ENCODE assay signal across 8 cellular contexts in genomic region chr6:111874030-111874425, GRCh38. TPM values are rescaled to one million over a fixed set of nuclear protein-coding genes. Genes with fewer than 3 reads are reported as not detected.
A peak's percentile ranks its signal among the peaks of the same experiment; 100 is the strongest.
DNase-seq lines count a peak whose midpoint lies in the region; ATAC-seq and TF ChIP-seq lines count a peak whose summit lies in the region.

No MANE protein-coding gene starts in this region.

- WGBS in right lobe of liver (ENCODE audit: insufficient coverage, low coverage, low lambda C conversion rate, missing lambda C conversion rate): 5% methylated on average over 8 of the region's 8 CpGs

- H3K4me3 ChIP-seq in GM23338: peak overlapping the region; percentile 62
- H3K4me3 ChIP-seq in Peyer's patch: peak overlapping the region in 3 of 4 donors; percentile 73 to 87 (median 78)
- H3K4me3 ChIP-seq in ascending aorta: peak overlapping the region; percentile 79 to 83
- peak overlapping the region; percentile 51 to 62 (median 52) for H3K4me3 ChIP-seq in right lobe of liver

- H3K27ac Mint-ChIP-seq in GM23338: peak overlapping the region; percentile 76; the same call in 1 of the 2 replicates

- peak overlapping the region; percentile 87 for H2AFZ ChIP-seq in GM23338

- peaks cover 6% of the 10 kb centered on the region for H4K20me1 ChIP-seq in GM23338 (replicated peaks; ENCODE audit: insufficient read depth)

- H3K4me1 Mint-ChIP-seq in GM23338: peaks cover 35% of the 10 kb centered on the region

- peaks cover 30% of the 10 kb centered on the region for H3K79me2 ChIP-seq in GM23338 (replicated peaks; ENCODE audit: insufficient read depth)

- H3K4me1 ChIP-seq in GM23338 (ENCODE audit: insufficient read depth) (peaks cover 34% of the 10 kb centered on the region), Peyer's patch (peaks cover 0 to 4% (median 0%) of the 10 kb centered on the region in 4 donors), ascending aorta (peaks cover 0 to 5% of the 10 kb centered on the region in 2 donors), right lobe of liver (peaks cover 0 to 8% (median 0%) of the 10 kb centered on the region in 4 donors)

- H3F3A ChIP-seq in GM23338 (replicated peaks; ENCODE audit: low read depth): 0 out of 2 replicates have a peak, but pooled peaks cover 5% of the 10 kb centered on the region

- H3K4me2 ChIP-seq in GM23338: peak overlapping the region; percentile 84

- H3K36me3 Mint-ChIP-seq in GM23338 (ENCODE audit: low read depth): no peaks in the 10 kb centered on the region; the same call in 2 of the 3 replicates

- DNase-seq in GM23338 (ENCODE audit: low spot score) (peak; percentile 47), Peyer's patch (peak in 2 of 3 donors; percentile 71 to 76), ascending aorta (ENCODE audit: low spot score in 2 of 2) (no peak), right lobe of liver (no peak), left lobe of liver (ENCODE audit: low spot score) (no peak), GM10248 (ENCODE audit: extremely low spot score) (no peak)
- peak; percentile 47 to 55 for DNase-seq in stimulated activated CD8-positive, alpha-beta memory T cell treated with anti-CD3 and anti-CD28 coated beads, Interleukin-7, amount 100 ng/mL, for 4 hours (ENCODE audit: low read depth in 2 of 2)

- ATAC-seq in GM23338 (no peak), right lobe of liver (no peak), GM18868 (IDR thresholded peaks at IDR 0.05; ENCODE audit: unreplicated experiment) (no peak), left lobe of liver (no peak)

- H3K9me2 ChIP-seq in GM23338 (ENCODE audit: insufficient read depth): no peaks in the 10 kb centered on the region; the same call in 1 of the 2 replicates

- CTCF ChIA-PET in GM10248 (lab: Yijun Ruan, JAX): interaction anchor here (0.7 to 1.4 kb wide), 10 partner anchors 10 to 166 kb away, joined by 3 to 7 read pairs (median 3); no protein-coding TSS in a partner anchor

- TF ChIP-seq POLR2A in Peyer's patch (IDR thresholded peaks at IDR 0.05) (no peak), right lobe of liver (IDR thresholded peaks at IDR 0.05) (no peak)

- peaks cover 11% of the 10 kb centered on the region for H3K27me3 Mint-ChIP-seq in GM23338 (ENCODE audit: insufficient read depth, low read depth, poor library complexity)

- H3K27ac ChIP-seq in GM23338 (ENCODE audit: low read depth): peak overlapping the region; percentile 77; the same call in 1 of the 2 replicates
- peak overlapping the region in 3 of 4 donors; percentile 80 to 88 (median 87) for H3K27ac ChIP-seq in Peyer's patch
- no peak overlapping the region for H3K27ac ChIP-seq in ascending aorta
- H3K27ac ChIP-seq in right lobe of liver: no peak overlapping the region

- TF ChIP-seq CTCF in GM23338 (conservative IDR thresholded peaks at IDR 0.05; ENCODE audit: low read depth in 2 of 2) (no peak), Peyer's patch (IDR thresholded peaks at IDR 0.05) (no peak), ascending aorta (IDR thresholded peaks at IDR 0.05) (no peak), right lobe of liver (IDR thresholded peaks at IDR 0.05) (no peak), GM10248 (IDR thresholded peaks at IDR 0.05; ENCODE audit: control extremely low read depth, extremely low read depth, low read depth, missing control alignments) (no peak)

- intact Hi-C loops in ascending aorta (cut with DNase I): loop anchor here (5.0 kb wide), 1 partner anchor 272 kb away; no protein-coding TSS in a partner anchor
- intact Hi-C loops in right lobe of liver (cut with DNase I): no loop called here

- POLR2A ChIA-PET in GM10248 (lab: Yijun Ruan, JAX): no interaction called here

- H3K36me3 ChIP-seq in GM23338 (ENCODE audit: insufficient read depth) (no peaks in the 10 kb centered on the region), Peyer's patch (no peaks in the 10 kb centered on the region), ascending aorta (no peaks in the 10 kb centered on the region), right lobe of liver (no peaks in the 10 kb centered on the region)

- H3K9me3 ChIP-seq in Peyer's patch (no peaks in the 10 kb centered on the region), ascending aorta (no peaks in the 10 kb centered on the region), right lobe of liver (no peaks in the 10 kb centered on the region)

- H3K27me3 ChIP-seq in GM23338 (ENCODE audit: insufficient read depth) (no peaks in the 10 kb centered on the region), Peyer's patch (no peaks in the 10 kb centered on the region), ascending aorta (no peaks in the 10 kb centered on the region), right lobe of liver (peaks cover 0 to 11% of the 10 kb centered on the region in 2 donors)

- peak overlapping the region; percentile 93 for H3K4me3 Mint-ChIP-seq in GM23338

- no peaks in the 10 kb centered on the region for H3K9me3 Mint-ChIP-seq in GM23338

TF ChIP-seq in GM23338, 12 proteins besides CTCF, POLR2A, EP300 and RAD21 (continues in another document):
- no peak for TF ChIP-seq JUNB (IDR thresholded peaks at IDR 0.05; ENCODE audit: unreplicated experiment)
- no peak for TF ChIP-seq ZNF462 (CRISPR knock-in tag; IDR thresholded peaks at IDR 0.05)

RNA-seq across cellular contexts. Expression of gene FYN, which starts 0.8 kb away (rescaled TPM):
- total RNA-seq in GM23338 (2014; rRNA removed; shearing (Covaris generic)): 70.8 and 143 TPM in 2 replicates
- polyA plus RNA-seq in GM23338 (2016; fragmentation: Nextera tagmentation; extraction: Ambion mirVana): 46.8 and 54.9 TPM in 2 replicates
- total RNA-seq in Peyer's patch (100 to 1,000 TPM in 1 of 4 donors, 10 to 100 TPM in 3; 55.3 to 249 (median 74.3) TPM), ascending aorta (141 TPM), right lobe of liver (10 to 100 TPM; 16.8 to 33.7 (median 23.5) TPM), left lobe of liver (30.0 TPM)

Comparison
In these comparisons a context has a peak if more than half of its experiments do, and no peak if none do; other contexts are left out.
1. DNase-seq: peak in GM23338 (single experiment), Peyer's patch (2 of 3) and stimulated activated CD8-positive, alpha-beta memory T cell treated with anti-CD3 and anti-CD28 coated beads, Interleukin-7, amount 100 ng/mL, for 4 hours (2 of 2); none in ascending aorta (0 of 2), right lobe of liver (0 of 3), left lobe of liver (single experiment) and GM10248 (single experiment).
2. H3K27ac ChIP-seq: peak in GM23338 (single experiment) and Peyer's patch (3 of 4); none in ascending aorta (0 of 2) and right lobe of liver (0 of 3).
3. Peak in every context shown above with its lines, with median percentiles within 50 percentile points of each other: H3K4me3 ChIP-seq.